Comparison of ENCODE assay signal across 1 cellular context in genomic region chr7:100544386-100544785, GRCh38.
TF ChIP-seq lines count a peak whose summit lies in the region.

No MANE protein-coding gene starts in this region.

TF ChIP-seq in HepG2, 621 proteins besides CTCF, POLR2A, EP300 and RAD21 (continued from another document and continues in another):
- TF ChIP-seq, protein P1, sequence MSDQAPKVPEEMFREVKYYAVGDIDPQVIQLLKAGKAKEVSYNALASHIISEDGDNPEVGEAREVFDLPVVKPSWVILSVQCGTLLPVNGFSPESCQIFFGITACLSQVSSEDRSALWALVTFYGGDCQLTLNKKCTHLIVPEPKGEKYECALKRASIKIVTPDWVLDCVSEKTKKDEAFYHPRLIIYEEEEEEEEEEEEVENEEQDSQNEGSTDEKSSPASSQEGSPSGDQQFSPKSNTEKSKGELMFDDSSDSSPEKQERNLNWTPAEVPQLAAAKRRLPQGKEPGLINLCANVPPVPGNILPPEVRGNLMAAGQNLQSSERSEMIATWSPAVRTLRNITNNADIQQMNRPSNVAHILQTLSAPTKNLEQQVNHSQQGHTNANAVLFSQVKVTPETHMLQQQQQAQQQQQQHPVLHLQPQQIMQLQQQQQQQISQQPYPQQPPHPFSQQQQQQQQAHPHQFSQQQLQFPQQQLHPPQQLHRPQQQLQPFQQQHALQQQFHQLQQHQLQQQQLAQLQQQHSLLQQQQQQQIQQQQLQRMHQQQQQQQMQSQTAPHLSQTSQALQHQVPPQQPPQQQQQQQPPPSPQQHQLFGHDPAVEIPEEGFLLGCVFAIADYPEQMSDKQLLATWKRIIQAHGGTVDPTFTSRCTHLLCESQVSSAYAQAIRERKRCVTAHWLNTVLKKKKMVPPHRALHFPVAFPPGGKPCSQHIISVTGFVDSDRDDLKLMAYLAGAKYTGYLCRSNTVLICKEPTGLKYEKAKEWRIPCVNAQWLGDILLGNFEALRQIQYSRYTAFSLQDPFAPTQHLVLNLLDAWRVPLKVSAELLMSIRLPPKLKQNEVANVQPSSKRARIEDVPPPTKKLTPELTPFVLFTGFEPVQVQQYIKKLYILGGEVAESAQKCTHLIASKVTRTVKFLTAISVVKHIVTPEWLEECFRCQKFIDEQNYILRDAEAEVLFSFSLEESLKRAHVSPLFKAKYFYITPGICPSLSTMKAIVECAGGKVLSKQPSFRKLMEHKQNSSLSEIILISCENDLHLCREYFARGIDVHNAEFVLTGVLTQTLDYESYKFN (CRISPR knock-in tag; conservative IDR thresholded peaks at IDR 0.05): peak; percentile 86
- no peak for TF ChIP-seq ZNF292 (CRISPR knock-in tag; IDR thresholded peaks at IDR 0.05; ENCODE audit: borderline replicate concordance, low read depth)
- TF ChIP-seq SALL2 (CRISPR knock-in tag; IDR thresholded peaks at IDR 0.05): no peak
- TF ChIP-seq ZNF251 (CRISPR knock-in tag; IDR thresholded peaks at IDR 0.05): no peak
- no peak for TF ChIP-seq ZNF580 (CRISPR knock-in tag; IDR thresholded peaks at IDR 0.05; ENCODE audit: borderline replicate concordance, low read depth)
- peak; percentile 52; the same call in 1 of the 2 replicates for TF ChIP-seq POLR2G (IDR thresholded peaks at IDR 0.05; ENCODE audit: low read depth, low read length)
- TF ChIP-seq, protein P2, sequence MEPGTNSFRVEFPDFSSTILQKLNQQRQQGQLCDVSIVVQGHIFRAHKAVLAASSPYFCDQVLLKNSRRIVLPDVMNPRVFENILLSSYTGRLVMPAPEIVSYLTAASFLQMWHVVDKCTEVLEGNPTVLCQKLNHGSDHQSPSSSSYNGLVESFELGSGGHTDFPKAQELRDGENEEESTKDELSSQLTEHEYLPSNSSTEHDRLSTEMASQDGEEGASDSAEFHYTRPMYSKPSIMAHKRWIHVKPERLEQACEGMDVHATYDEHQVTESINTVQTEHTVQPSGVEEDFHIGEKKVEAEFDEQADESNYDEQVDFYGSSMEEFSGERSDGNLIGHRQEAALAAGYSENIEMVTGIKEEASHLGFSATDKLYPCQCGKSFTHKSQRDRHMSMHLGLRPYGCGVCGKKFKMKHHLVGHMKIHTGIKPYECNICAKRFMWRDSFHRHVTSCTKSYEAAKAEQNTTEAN (CRISPR knock-in tag; conservative IDR thresholded peaks at IDR 0.05): no peak
- no peak for TF ChIP-seq AHR (CRISPR knock-in tag; IDR thresholded peaks at IDR 0.05)
- 0 out of 2 replicates have a peak, but pooled peaks have one; percentile 28 for TF ChIP-seq HINFP (CRISPR knock-in tag; IDR thresholded peaks at IDR 0.05; ENCODE audit: low read depth)
- TF ChIP-seq ZNF713 (CRISPR knock-in tag; IDR thresholded peaks at IDR 0.05): no peak
- TF ChIP-seq RXRA (CRISPR knock-in tag; IDR thresholded peaks at IDR 0.05): peak; percentile 65; the same call in 1 of the 2 replicates
- no peak for TF ChIP-seq ZNF512 (CRISPR knock-in tag; IDR thresholded peaks at IDR 0.05)
- TF ChIP-seq ZNF556 (CRISPR knock-in tag; IDR thresholded peaks at IDR 0.05; ENCODE audit: borderline replicate concordance): no peak
- no peak for TF ChIP-seq ZNF136 (CRISPR knock-in tag; IDR thresholded peaks at IDR 0.05; ENCODE audit: low read depth)
- TF ChIP-seq ZNF549 (CRISPR knock-in tag; IDR thresholded peaks at IDR 0.05): no peak
- no peak for TF ChIP-seq MLLT10 (CRISPR knock-in tag; IDR thresholded peaks at IDR 0.05)
- TF ChIP-seq HNRNPLL (IDR thresholded peaks at IDR 0.05; ENCODE audit: low read depth, low read length, poor library complexity, severe bottlenecking): no peak
- no peak for TF ChIP-seq ZNF260 (CRISPR knock-in tag; IDR thresholded peaks at IDR 0.05; ENCODE audit: borderline replicate concordance, low read depth)
- no peak for TF ChIP-seq FOXP1 (IDR thresholded peaks at IDR 0.05)
- TF ChIP-seq FOXP1 (CRISPR knock-in tag; IDR thresholded peaks at IDR 0.05): peak; percentile 53; the same call in 1 of the 2 replicates
- no peak for TF ChIP-seq SOX6 (IDR thresholded peaks at IDR 0.05)
- TF ChIP-seq SOX6 (CRISPR knock-in tag; IDR thresholded peaks at IDR 0.05): no peak
- TF ChIP-seq ARID4A (CRISPR knock-in tag; IDR thresholded peaks at IDR 0.05; ENCODE audit: borderline replicate concordance): no peak
- TF ChIP-seq CAMTA2 (CRISPR knock-in tag; IDR thresholded peaks at IDR 0.05; ENCODE audit: borderline replicate concordance): no peak
- no peak for TF ChIP-seq MAFK (conservative IDR thresholded peaks at IDR 0.05 in 1 of 2, IDR thresholded peaks at IDR 0.05 in 1 of 2; ENCODE audit: low read length in 2 of 2)
- TF ChIP-seq NBN (conservative IDR thresholded peaks at IDR 0.05): no peak
- TF ChIP-seq, protein P3, sequence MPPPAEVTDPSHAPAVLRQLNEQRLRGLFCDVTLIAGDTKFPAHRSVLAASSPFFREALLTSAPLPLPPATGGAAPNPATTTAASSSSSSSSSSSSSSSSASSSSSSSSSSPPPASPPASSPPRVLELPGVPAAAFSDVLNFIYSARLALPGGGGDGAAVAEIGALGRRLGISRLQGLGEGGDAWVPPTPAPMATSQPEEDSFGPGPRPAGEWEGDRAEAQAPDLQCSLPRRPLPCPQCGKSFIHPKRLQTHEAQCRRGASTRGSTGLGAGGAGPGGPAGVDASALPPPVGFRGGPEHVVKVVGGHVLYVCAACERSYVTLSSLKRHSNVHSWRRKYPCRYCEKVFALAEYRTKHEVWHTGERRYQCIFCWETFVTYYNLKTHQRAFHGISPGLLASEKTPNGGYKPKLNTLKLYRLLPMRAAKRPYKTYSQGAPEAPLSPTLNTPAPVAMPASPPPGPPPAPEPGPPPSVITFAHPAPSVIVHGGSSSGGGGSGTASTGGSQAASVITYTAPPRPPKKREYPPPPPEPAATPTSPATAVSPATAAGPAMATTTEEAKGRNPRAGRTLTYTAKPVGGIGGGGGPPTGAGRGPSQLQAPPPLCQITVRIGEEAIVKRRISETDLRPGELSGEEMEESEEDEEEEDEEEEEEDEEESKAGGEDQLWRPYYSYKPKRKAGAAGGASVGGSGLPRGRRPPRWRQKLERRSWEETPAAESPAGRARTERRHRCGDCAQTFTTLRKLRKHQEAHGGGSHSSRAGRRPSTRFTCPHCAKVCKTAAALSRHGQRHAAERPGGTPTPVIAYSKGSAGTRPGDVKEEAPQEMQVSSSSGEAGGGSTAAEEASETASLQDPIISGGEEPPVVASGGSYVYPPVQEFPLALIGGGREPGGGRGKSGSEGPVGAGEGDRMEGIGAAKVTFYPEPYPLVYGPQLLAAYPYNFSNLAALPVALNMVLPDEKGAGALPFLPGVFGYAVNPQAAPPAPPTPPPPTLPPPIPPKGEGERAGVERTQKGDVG (CRISPR knock-in tag; IDR thresholded peaks at IDR 0.05; ENCODE audit: borderline replicate concordance): no peak
- TF ChIP-seq GATA4 (IDR thresholded peaks at IDR 0.05; ENCODE audit: borderline replicate concordance, low read depth): peak; percentile 76; the same call in 1 of the 2 replicates
- TF ChIP-seq ZBTB7A (CRISPR knock-in tag; IDR thresholded peaks at IDR 0.05): no peak
- no peak for TF ChIP-seq ZBTB37 (CRISPR knock-in tag; IDR thresholded peaks at IDR 0.05)
- no peak for TF ChIP-seq HIVEP1 (CRISPR knock-in tag; IDR thresholded peaks at IDR 0.05)
- no peak for TF ChIP-seq ZNF20 (CRISPR knock-in tag; IDR thresholded peaks at IDR 0.05)
- no peak for TF ChIP-seq MTA1 (CRISPR knock-in tag; IDR thresholded peaks at IDR 0.05; ENCODE audit: borderline replicate concordance)
- TF ChIP-seq LCORL (IDR thresholded peaks at IDR 0.05): no peak
- TF ChIP-seq LCORL (CRISPR knock-in tag; IDR thresholded peaks at IDR 0.05): peak; percentile 76
- no peak for TF ChIP-seq ZNF232 (CRISPR knock-in tag; IDR thresholded peaks at IDR 0.05; ENCODE audit: borderline replicate concordance)
- TF ChIP-seq, protein P4, sequence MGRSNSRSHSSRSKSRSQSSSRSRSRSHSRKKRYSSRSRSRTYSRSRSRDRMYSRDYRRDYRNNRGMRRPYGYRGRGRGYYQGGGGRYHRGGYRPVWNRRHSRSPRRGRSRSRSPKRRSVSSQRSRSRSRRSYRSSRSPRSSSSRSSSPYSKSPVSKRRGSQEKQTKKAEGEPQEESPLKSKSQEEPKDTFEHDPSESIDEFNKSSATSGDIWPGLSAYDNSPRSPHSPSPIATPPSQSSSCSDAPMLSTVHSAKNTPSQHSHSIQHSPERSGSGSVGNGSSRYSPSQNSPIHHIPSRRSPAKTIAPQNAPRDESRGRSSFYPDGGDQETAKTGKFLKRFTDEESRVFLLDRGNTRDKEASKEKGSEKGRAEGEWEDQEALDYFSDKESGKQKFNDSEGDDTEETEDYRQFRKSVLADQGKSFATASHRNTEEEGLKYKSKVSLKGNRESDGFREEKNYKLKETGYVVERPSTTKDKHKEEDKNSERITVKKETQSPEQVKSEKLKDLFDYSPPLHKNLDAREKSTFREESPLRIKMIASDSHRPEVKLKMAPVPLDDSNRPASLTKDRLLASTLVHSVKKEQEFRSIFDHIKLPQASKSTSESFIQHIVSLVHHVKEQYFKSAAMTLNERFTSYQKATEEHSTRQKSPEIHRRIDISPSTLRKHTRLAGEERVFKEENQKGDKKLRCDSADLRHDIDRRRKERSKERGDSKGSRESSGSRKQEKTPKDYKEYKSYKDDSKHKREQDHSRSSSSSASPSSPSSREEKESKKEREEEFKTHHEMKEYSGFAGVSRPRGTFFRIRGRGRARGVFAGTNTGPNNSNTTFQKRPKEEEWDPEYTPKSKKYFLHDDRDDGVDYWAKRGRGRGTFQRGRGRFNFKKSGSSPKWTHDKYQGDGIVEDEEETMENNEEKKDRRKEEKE (IDR thresholded peaks at IDR 0.05): no peak
- 0 out of 2 replicates have a peak, but pooled peaks have one; percentile 43 for TF ChIP-seq ERF (CRISPR knock-in tag; IDR thresholded peaks at IDR 0.05)
- no peak for TF ChIP-seq ZNF138 (CRISPR knock-in tag; IDR thresholded peaks at IDR 0.05; ENCODE audit: low read depth)
- no peak for TF ChIP-seq ZNF724P (CRISPR knock-in tag; IDR thresholded peaks at IDR 0.05; ENCODE audit: borderline replicate concordance)
